In the genomic region with DNA sequence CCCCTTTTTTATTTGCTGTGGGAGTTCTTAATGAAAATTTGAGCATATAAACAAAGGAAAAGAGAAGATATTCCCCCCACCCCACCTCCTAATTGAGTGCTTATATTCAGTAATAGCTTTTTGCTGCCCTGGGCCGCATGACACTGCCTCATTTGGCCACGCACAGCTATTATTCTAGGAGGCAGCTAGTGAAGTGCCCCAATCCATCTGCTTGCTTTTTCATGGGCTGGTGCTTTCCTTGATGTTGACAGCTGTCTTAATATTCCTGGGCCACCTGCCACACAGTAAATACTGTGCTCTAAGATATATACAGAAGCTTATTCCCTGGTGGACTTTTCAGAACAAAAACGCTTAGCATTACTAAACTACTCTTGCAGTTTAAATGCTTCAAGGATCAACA, we compare ENCODE assay signal across 20 cellular contexts. TPM values are rescaled to one million over a fixed set of nuclear protein-coding genes. Genes with fewer than 3 reads are reported as not detected.
DNase-seq lines count a peak whose midpoint lies in the region; ATAC-seq, FAIRE-seq and TF ChIP-seq lines count a peak whose summit lies in the region.
"Had no signal": no experiment of that assay in that cellular context is flagged by ENCODE, and none has a peak within 500 bp of the region (broad histone marks: within the 10 kb centered on the region; RNA-seq: fewer than 3 reads in every experiment).

No MANE protein-coding gene starts in this region.

- no peak for ATAC-seq in gastrocnemius medialis
- ATAC-seq: activated CD4-positive, CD25-positive, alpha-beta regulatory T cell treated with anti-CD3 and anti-CD28 coated beads, Interleukin-2, amount 50 U/mL, for 24 hours; activated CD8-positive, alpha-beta memory T cell treated with anti-CD3 and anti-CD28 coated beads, Interleukin-2, amount 10 ng/mL, durations not matched to agents 7 days and 5 days; esophagus mucosa; heart right ventricle had no signal

- H3K4me3 ChIP-seq in gastrocnemius medialis: no peak overlapping the region
- H3K4me3 ChIP-seq: colonic mucosa, GM23248, heart right ventricle, right atrium auricular region had no signal

- H3K36me3 ChIP-seq in gastrocnemius medialis: no peaks in the 10 kb centered on the region
- H3K36me3 ChIP-seq: colonic mucosa, heart right ventricle, right atrium auricular region had no signal

- intact Hi-C loops in gastrocnemius medialis (cut with DNase I; ENCODE audit: low total_unique reads): no loop called here

- TF ChIP-seq POLR2A in gastrocnemius medialis (IDR thresholded peaks at IDR 0.05): no peak

- DNase-seq in DMS79 treated with DMSO at 0.1 percent for 48 hours (lab: John Stamatoyannopoulos, UW) (peak; percentile 99), NCI-H2029 (lab: John Stamatoyannopoulos, UW) (peak; percentile 74), NCI-H524 treated with DMSO at 0.1 percent for 48 hours (lab: John Stamatoyannopoulos, UW) (peak; percentile 100), gastrocnemius medialis (no peak), inferior parietal cortex (ENCODE audit: extremely low spot score) (no peak)
- no peak for DNase-seq in activated naive CD4-positive, alpha-beta T cell (lab: John Stamatoyannopoulos, UW)
- DNase-seq in activated CD8-positive, alpha-beta memory T cell treated with anti-CD3 and anti-CD28 coated beads, Interleukin-2, amount 50 U/mL, for 4 hours: no peak
- DNase-seq: activated CD8-positive, alpha-beta memory T cell treated with anti-CD3 and anti-CD28 coated beads, Interleukin-2, amount 10 ng/mL, durations not matched to agents 7 days and 5 days; AML-193; colonic mucosa; DND-41; GM23248; heart right ventricle; Kasumi-1; kidney glomerular epithelial cell had no signal

- no peaks in the 10 kb centered on the region for H3K4me1 ChIP-seq in gastrocnemius medialis
- H3K4me1 ChIP-seq: colonic mucosa, right atrium auricular region had no signal

- no peak for TF ChIP-seq CTCF in gastrocnemius medialis (IDR thresholded peaks at IDR 0.05 in 4 of 5, conservative IDR thresholded peaks at IDR 0.05 in 1 of 5)

- H3K9me3 ChIP-seq in gastrocnemius medialis: no peaks in the 10 kb centered on the region
- H3K9me3 ChIP-seq: colonic mucosa, heart right ventricle, right atrium auricular region had no signal

- peak; percentile 33 for FAIRE-seq in islet of Langerhans (lab: Jason Lieb, UNC)
- FAIRE-seq: astrocyte had no signal

- in situ Hi-C loops in gastrocnemius medialis (cut with MboI; ENCODE audit: low sequenced_read_pairs in 4 of 4): no loop called here

- no peaks in the 10 kb centered on the region for H3K27me3 ChIP-seq in gastrocnemius medialis
- H3K27me3 ChIP-seq: colonic mucosa, right atrium auricular region had no signal

- H3K27ac ChIP-seq in gastrocnemius medialis: no peak overlapping the region
- H3K27ac ChIP-seq: colonic mucosa, GM23248, heart right ventricle, right atrium auricular region had no signal

RNA-seq across cellular contexts. Expression of gene CRYBG3, which starts 3.8 kb away (rescaled TPM):
- 10 to 100 TPM; 23.0 to 47.3 (median 24.8) TPM for total RNA-seq in gastrocnemius medialis

RNA-seq across cellular contexts. Expression of gene ARL6, which starts 53.4 kb away (rescaled TPM):
- 1 to 10 TPM; 1.2 to 4.3 (median 3.2) TPM for total RNA-seq in gastrocnemius medialis

Comparison
In these comparisons a context has a peak if more than half of its experiments do, and no peak if none do; other contexts are left out.
1. DNase-seq: peak in DMS79 treated with DMSO at 0.1 percent for 48 hours (single experiment), NCI-H2029 (single experiment) and NCI-H524 treated with DMSO at 0.1 percent for 48 hours (single experiment); none in activated naive CD4-positive, alpha-beta T cell (0 of 4), gastrocnemius medialis (0 of 2), activated CD8-positive, alpha-beta memory T cell treated with anti-CD3 and anti-CD28 coated beads, Interleukin-2, amount 50 U/mL, for 4 hours (single experiment) and inferior parietal cortex (single experiment).